ENCODE assay signal across 8 cellular contexts in the genomic region with DNA sequence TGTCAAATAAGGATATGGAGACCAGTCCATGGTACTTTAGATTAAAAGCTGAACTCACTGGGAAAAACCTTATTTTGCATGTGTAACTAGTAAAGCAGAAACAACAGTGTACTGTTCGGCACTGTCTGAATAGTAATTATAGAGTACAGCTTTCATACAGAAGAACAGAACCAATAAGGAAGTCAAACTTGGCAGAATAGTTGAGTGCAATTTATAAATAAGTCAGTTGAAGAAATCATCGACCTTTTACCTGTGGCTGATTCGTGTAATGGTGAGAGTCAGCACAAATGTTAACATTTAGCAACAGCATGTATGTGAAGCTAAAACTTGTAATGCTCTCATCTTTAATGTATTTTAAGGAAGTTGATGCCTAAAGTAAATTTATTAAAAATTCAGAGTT.
A peak's percentile ranks its signal among the peaks of the same experiment; 100 is the strongest.
DNase-seq lines count a peak whose midpoint lies in the region; ATAC-seq, FAIRE-seq and TF ChIP-seq lines count a peak whose summit lies in the region.
"Not testable (repeated sequence)": the region's sequence is repeated elsewhere in the genome, so short reads cannot be mapped to it uniquely, and the experiment has no call there.

No MANE protein-coding gene starts in this region.

- not testable (repeated sequence) for H3K36me3 Mint-ChIP-seq in memory B cell; stimulated activated memory B cell treated with anti-CD40 and anti-IgM and Interleukin-4, amounts not matched to agents 10 μg/mL and 1 μg/mL and 100 μg/mL, for 72 hours

- not testable (repeated sequence) for H3K27ac ChIP-seq in pancreas

- H3K9me3 ChIP-seq in pancreas, result not testable (repeated sequence)

- not testable (repeated sequence) for H3K4me3 Mint-ChIP-seq in memory B cell; stimulated activated memory B cell treated with anti-CD40 and anti-IgM and Interleukin-4, amounts not matched to agents 10 μg/mL and 1 μg/mL and 100 μg/mL, for 72 hours

- not testable (repeated sequence) for H3K27me3 ChIP-seq in pancreas

- intact Hi-C loops in pancreas (cut with DNase I), result not testable (repeated sequence)

- H3K9me3 Mint-ChIP-seq in memory B cell; stimulated activated memory B cell treated with anti-CD40 and anti-IgM and Interleukin-4, amounts not matched to agents 10 μg/mL and 1 μg/mL and 100 μg/mL, for 72 hours: not testable (repeated sequence)

- H3K4me1 Mint-ChIP-seq in memory B cell; stimulated activated memory B cell treated with anti-CD40 and anti-IgM and Interleukin-4, amounts not matched to agents 10 μg/mL and 1 μg/mL and 100 μg/mL, for 72 hours: not testable (repeated sequence)

- H3K4me1 ChIP-seq in pancreas, result not testable (repeated sequence)

- DNase-seq in left lobe of liver (ENCODE audit: low spot score); memory B cell (ENCODE audit: low spot score in 2 of 2); pancreas: not testable (repeated sequence)

- H3K27me3 Mint-ChIP-seq in memory B cell; stimulated activated memory B cell treated with anti-CD40 and anti-IgM and Interleukin-4, amounts not matched to agents 10 μg/mL and 1 μg/mL and 100 μg/mL, for 72 hours: not testable (repeated sequence)

- TF ChIP-seq CTCF in pancreas (IDR thresholded peaks at IDR 0.05), result not testable (repeated sequence)

- 18 to 22% methylated on average over 2 of the region's 3 CpGs for WGBS in pancreas, 2 donors

- not testable (repeated sequence) for H3K4me3 ChIP-seq in pancreas

- ATAC-seq in GM18861 (IDR thresholded peaks at IDR 0.05; ENCODE audit: unreplicated experiment), result peak; percentile 78
- ATAC-seq in HG02885 (IDR thresholded peaks at IDR 0.05; ENCODE audit: poor library complexity, unreplicated experiment), result peak; percentile 64
- ATAC-seq in HG03354 (IDR thresholded peaks at IDR 0.05; ENCODE audit: poor library complexity, severe bottlenecking, unreplicated experiment), result peak; percentile 76
- ATAC-seq in left lobe of liver, result peak; percentile 52
- ATAC-seq in memory B cell (ENCODE audit: low read depth), result peak; percentile 87
- ATAC-seq in pancreas, result peak in 2 of 4 donors; percentile 35 to 70
- ATAC-seq in stimulated activated memory B cell treated with anti-CD40 and anti-IgM and Interleukin-4, amounts not matched to agents 10 μg/mL and 1 μg/mL and 100 μg/mL, for 72 hours, result peak; percentile 45

- not testable (repeated sequence) for H3K36me3 ChIP-seq in pancreas

- FAIRE-seq in colon (lab: Jason Lieb, UNC) (peak; percentile 93), pancreas (lab: Jason Lieb, UNC) (peak; percentile 87)

- not testable (repeated sequence) for H3K27ac Mint-ChIP-seq in memory B cell; stimulated activated memory B cell treated with anti-CD40 and anti-IgM and Interleukin-4, amounts not matched to agents 10 μg/mL and 1 μg/mL and 100 μg/mL, for 72 hours
